ENCODE assay signal across 7 cellular contexts in genomic region chr6:6915813-6916547, GRCh38.
DNase-seq lines count a peak whose midpoint lies in the region; ATAC-seq and TF ChIP-seq lines count a peak whose summit lies in the region.

No MANE protein-coding gene starts in this region.

- no peaks in the 10 kb centered on the region for H3K79me2 ChIP-seq in Loucy (ENCODE audit: insufficient read depth, low read length)

- peaks cover 5% of the 10 kb centered on the region for H3K27me3 Mint-ChIP-seq in brain

- no peaks in the 10 kb centered on the region for H3K36me3 ChIP-seq in Loucy (ENCODE audit: insufficient read depth, low read length)
- no peaks in the 10 kb centered on the region for H3K36me3 ChIP-seq in lung (ENCODE audit: control insufficient read depth in 2 of 2, insufficient read depth in 2 of 2, low read length in 2 of 2)
- no peaks in the 10 kb centered on the region for H3K36me3 ChIP-seq in thoracic aorta

- H3K4me3 ChIP-seq in Loucy (ENCODE audit: low read length, poor library complexity, severe bottlenecking) (no peak overlapping the region), lung (no peak overlapping the region), thoracic aorta (peak overlapping the region; percentile 51)

- peaks cover 0 to 3% (median 0%) of the 10 kb centered on the region in 5 experiments for H3K9me3 Mint-ChIP-seq in brain
- H3K9me3 Mint-ChIP-seq in stimulated activated effector memory CD8-positive, alpha-beta T cell treated with anti-CD3 and anti-CD28 coated beads, Interleukin-12 subunit alpha, Interleukin-12 subunit beta, amount 100 ng/mL, for 72 hours: no peaks in the 10 kb centered on the region

- H2AFZ ChIP-seq in Loucy (ENCODE audit: low read length): peak overlapping the region; percentile 9; the same call in 1 of the 2 replicates

- H3K9me3 ChIP-seq in Loucy (ENCODE audit: insufficient read depth, low read depth, low read length) (no peaks in the 10 kb centered on the region), lung (ENCODE audit: control insufficient read depth in 2 of 2, insufficient read depth in 1 of 2, low read length in 1 of 2) (no peaks in the 10 kb centered on the region), thoracic aorta (no peaks in the 10 kb centered on the region)

- H3K4me1 Mint-ChIP-seq in brain: peaks cover 63% of the 10 kb centered on the region
- peaks cover 6% of the 10 kb centered on the region for H3K4me1 Mint-ChIP-seq in stimulated activated effector memory CD8-positive, alpha-beta T cell treated with anti-CD3 and anti-CD28 coated beads, Interleukin-12 subunit alpha, Interleukin-12 subunit beta, amount 100 ng/mL, for 72 hours

- no peak overlapping the region for H3K4me2 ChIP-seq in Loucy (ENCODE audit: low read depth, low read length, poor library complexity, severe bottlenecking)

- DNase-seq in lung (ENCODE audit: low spot score): peak; percentile 60
- DNase-seq in thoracic aorta (ENCODE audit: low spot score): no peak
- no peak for DNase-seq in NCI-H2227 treated with DMSO at 0.1 percent for 48 hours (lab: John Stamatoyannopoulos, UW)
- no peak for DNase-seq in dermis blood vessel endothelial cell
- DNase-seq in stimulated activated effector memory CD8-positive, alpha-beta T cell treated with anti-CD3 and anti-CD28 coated beads, Interleukin-12 subunit alpha, Interleukin-12 subunit beta, amount 100 ng/mL, for 72 hours (ENCODE audit: low spot score in 2 of 2): no peak

- WGBS in lung, 2 donors: 6 to 12% methylated on average over 9 of the region's 9 CpGs

- no peaks in the 10 kb centered on the region for H3F3A ChIP-seq in Loucy (ENCODE audit: low read depth)

- peak overlapping the region in 3 of 5 experiments; percentile 23 to 68 (median 41) for H3K27ac Mint-ChIP-seq in brain
- H3K27ac Mint-ChIP-seq in stimulated activated effector memory CD8-positive, alpha-beta T cell treated with anti-CD3 and anti-CD28 coated beads, Interleukin-12 subunit alpha, Interleukin-12 subunit beta, amount 100 ng/mL, for 72 hours: no peak overlapping the region

- no peaks in the 10 kb centered on the region for H3K36me3 Mint-ChIP-seq in brain
- H3K36me3 Mint-ChIP-seq in stimulated activated effector memory CD8-positive, alpha-beta T cell treated with anti-CD3 and anti-CD28 coated beads, Interleukin-12 subunit alpha, Interleukin-12 subunit beta, amount 100 ng/mL, for 72 hours: no peaks in the 10 kb centered on the region

- H3K27me3 ChIP-seq in Loucy (ENCODE audit: insufficient read depth, low read length, poor library complexity, severe bottlenecking) (no peaks in the 10 kb centered on the region), lung (ENCODE audit: control insufficient read depth, insufficient read depth) (no peaks in the 10 kb centered on the region), thoracic aorta (replicated peaks; ENCODE audit: insufficient read depth) (no peaks in the 10 kb centered on the region)

- H3K4me1 ChIP-seq in Loucy (ENCODE audit: insufficient read depth, low read length, poor library complexity, severe bottlenecking): no peaks in the 10 kb centered on the region
- no peaks in the 10 kb centered on the region for H3K4me1 ChIP-seq in lung (ENCODE audit: control insufficient read depth in 2 of 2, insufficient read depth in 2 of 2, low read length in 2 of 2)
- H3K4me1 ChIP-seq in thoracic aorta (ENCODE audit: control insufficient read depth in 1 of 2, low read depth in 2 of 2): peaks cover 3 to 10% of the 10 kb centered on the region in 2 donors

- H3K9me2 ChIP-seq in Loucy (replicated peaks; ENCODE audit: low read depth, low read length): no peaks in the 10 kb centered on the region

- no peak for TF ChIP-seq CTCF in Loucy (conservative IDR thresholded peaks at IDR 0.05; ENCODE audit: low read length)
- no peak for TF ChIP-seq CTCF in brain (conservative IDR thresholded peaks at IDR 0.05)
- TF ChIP-seq CTCF in lung (IDR thresholded peaks at IDR 0.05; ENCODE audit: control extremely low read depth, extremely low read depth): no peak
- TF ChIP-seq CTCF in thoracic aorta (IDR thresholded peaks at IDR 0.05): no peak

- no peak overlapping the region for H3K9ac ChIP-seq in Loucy (ENCODE audit: low read depth, low read length, poor library complexity, severe bottlenecking)

- H3K4me3 Mint-ChIP-seq in brain: peak overlapping the region in 2 of 5 experiments; percentile 27 to 31
- H3K4me3 Mint-ChIP-seq in stimulated activated effector memory CD8-positive, alpha-beta T cell treated with anti-CD3 and anti-CD28 coated beads, Interleukin-12 subunit alpha, Interleukin-12 subunit beta, amount 100 ng/mL, for 72 hours: no peak overlapping the region

- H4K20me1 ChIP-seq in Loucy (ENCODE audit: insufficient read depth, low read length, poor library complexity, severe bottlenecking): no peaks in the 10 kb centered on the region

- ATAC-seq in lung (ENCODE audit: insufficient read depth, low FRiP score) (peak; percentile 73), thoracic aorta (ENCODE audit: insufficient number of reproducible peaks, low FRiP score, low read depth) (no peak)
- ATAC-seq in stimulated activated effector memory CD8-positive, alpha-beta T cell treated with anti-CD3 and anti-CD28 coated beads, Interleukin-12 subunit alpha, Interleukin-12 subunit beta, amount 100 ng/mL, for 72 hours: no peak

- H3K27ac ChIP-seq in lung (ENCODE audit: low read depth in 1 of 2, low read length in 1 of 2) (peak overlapping the region; percentile 30 to 78), thoracic aorta (peak overlapping the region in 1 of 2 donors; percentile 48)
